In the genomic region with DNA sequence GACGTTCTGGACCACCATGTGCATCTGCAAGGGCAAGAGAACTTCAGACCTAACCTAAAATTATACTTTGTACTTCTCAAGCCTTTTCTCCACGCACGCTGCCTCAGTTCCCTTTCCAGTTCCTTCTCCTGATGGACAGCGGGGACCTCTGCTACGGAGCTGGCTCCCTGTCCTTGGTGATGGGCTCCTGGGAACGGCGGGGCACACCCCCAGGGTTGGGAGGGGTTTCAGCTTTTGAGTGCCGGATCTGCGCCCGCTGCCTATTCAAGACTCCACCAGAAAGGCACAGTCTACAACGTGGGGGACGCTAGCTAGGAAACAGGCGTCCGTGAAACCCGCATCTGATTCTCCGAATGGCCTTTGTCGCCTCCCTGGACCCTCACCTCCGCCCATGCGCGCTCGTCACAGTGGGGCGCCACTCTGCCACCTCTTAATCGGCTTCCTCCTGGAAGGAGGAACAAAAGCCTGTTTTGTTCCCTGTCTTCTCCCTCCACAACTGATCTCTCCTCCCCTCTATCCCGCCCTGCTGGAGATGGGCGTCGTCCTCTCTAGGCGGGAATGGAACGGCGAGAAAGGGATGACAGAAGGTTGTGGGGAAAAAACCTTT, we compare ENCODE assay signal across 9 cellular contexts. TPM values are rescaled to one million over a fixed set of nuclear protein-coding genes. Genes with fewer than 3 reads are reported as not detected.
DNase-seq lines count a peak whose midpoint lies in the region; ATAC-seq lines count a peak whose summit lies in the region.
"Had no signal": no experiment of that assay in that cellular context is flagged by ENCODE, and none has a peak within 500 bp of the region (broad histone marks: within the 10 kb centered on the region; RNA-seq: fewer than 3 reads in every experiment).

No MANE protein-coding gene starts in this region.

- peaks cover 39% of the 10 kb centered on the region for H3K27me3 ChIP-seq in iPS-18a (ENCODE audit: control insufficient read depth, insufficient read depth, low read length)

- H3K9me3 ChIP-seq in iPS-18a (ENCODE audit: control insufficient read depth, low read depth, low read length), result no peaks in the 10 kb centered on the region

- H3K4me1 ChIP-seq in iPS-18a (ENCODE audit: control insufficient read depth, low read depth, low read length), result peaks cover 10% of the 10 kb centered on the region

- H3K36me3 Mint-ChIP-seq in stimulated activated effector memory CD8-positive, alpha-beta T cell treated with anti-CD3 and anti-CD28 coated beads, Interleukin-12 subunit alpha, Interleukin-12 subunit beta, amount 100 ng/mL, for 72 hours, result no peaks in the 10 kb centered on the region

- H3K27ac ChIP-seq in iPS-18a (ENCODE audit: low read length), result no peak overlapping the region

- H3K4me1 Mint-ChIP-seq in stimulated activated effector memory CD8-positive, alpha-beta T cell treated with anti-CD3 and anti-CD28 coated beads, Interleukin-12 subunit alpha, Interleukin-12 subunit beta, amount 100 ng/mL, for 72 hours, result no peaks in the 10 kb centered on the region

- no peak overlapping the region for H3K27ac Mint-ChIP-seq in stimulated activated effector memory CD8-positive, alpha-beta T cell treated with anti-CD3 and anti-CD28 coated beads, Interleukin-12 subunit alpha, Interleukin-12 subunit beta, amount 100 ng/mL, for 72 hours

- no peaks in the 10 kb centered on the region for H3K36me3 ChIP-seq in iPS-18a (ENCODE audit: control insufficient read depth, low read depth, low read length)

- H3K9me3 Mint-ChIP-seq in stimulated activated effector memory CD8-positive, alpha-beta T cell treated with anti-CD3 and anti-CD28 coated beads, Interleukin-12 subunit alpha, Interleukin-12 subunit beta, amount 100 ng/mL, for 72 hours, result no peaks in the 10 kb centered on the region

- ATAC-seq in stimulated activated effector memory CD8-positive, alpha-beta T cell treated with anti-CD3 and anti-CD28 coated beads, Interleukin-12 subunit alpha, Interleukin-12 subunit beta, amount 100 ng/mL, for 72 hours, result peak; percentile 24
- no peak for ATAC-seq in HG02763 (IDR thresholded peaks at IDR 0.05; ENCODE audit: unreplicated experiment)

- no peak overlapping the region for H3K4me3 Mint-ChIP-seq in stimulated activated effector memory CD8-positive, alpha-beta T cell treated with anti-CD3 and anti-CD28 coated beads, Interleukin-12 subunit alpha, Interleukin-12 subunit beta, amount 100 ng/mL, for 72 hours

- peak; percentile 17 for DNase-seq in DMS153 (lab: John Stamatoyannopoulos, UW)
- DNase-seq in DMS153 treated with DMSO at 0.1 percent for 48 hours (lab: John Stamatoyannopoulos, UW; ENCODE audit: unreplicated experiment), result no peak
- DNase-seq in SK-MEL-5 (ENCODE audit: low read depth, low spot score), result peak; percentile 11
- DNase-seq in stimulated activated effector memory CD8-positive, alpha-beta T cell treated with anti-CD3 and anti-CD28 coated beads, Interleukin-12 subunit alpha, Interleukin-12 subunit beta, amount 100 ng/mL, for 72 hours (ENCODE audit: low spot score in 2 of 2), result no peak
- DNase-seq in SHP77 (lab: John Stamatoyannopoulos, UW), result no peak
- DNase-seq in NCI-H2171 (lab: John Stamatoyannopoulos, UW), result no peak
- DNase-seq: activated gamma-delta T cell treated with Interleukin-2 at 50 U/mL for 16 hours had no signal

- no peak overlapping the region for H3K9ac ChIP-seq in iPS-18a (ENCODE audit: low read length)

- peak overlapping the region; percentile 86 for H3K4me3 ChIP-seq in iPS-18a (ENCODE audit: low read length)

- in situ Hi-C loops in SK-MEL-5 (cut with HindIII; ENCODE audit: low pct_unique_long_range_greater_than_20kb, low sequenced_read_pairs), result no loop called here

RNA-seq across cellular contexts. Expression of a gene that starts 2.2 kb away (rescaled TPM):
- not detected in 2 replicates for total RNA-seq in SK-MEL-5 (2014; rRNA removed; shearing (Covaris generic))
- not detected in 2 replicates for polyA plus RNA-seq in SK-MEL-5 (2015; cell fraction: cytosol; rRNA removed)
- not detected in 2 replicates for polyA plus RNA-seq in SK-MEL-5 (2015; cell fraction: nucleus; rRNA removed)

Comparison
In these comparisons a context has a peak if more than half of its experiments do, and no peak if none do; other contexts are left out.
1. DNase-seq: peak in DMS153 (single experiment) and SK-MEL-5 (single experiment); none in DMS153 treated with DMSO at 0.1 percent for 48 hours (single experiment), stimulated activated effector memory CD8-positive, alpha-beta T cell treated with anti-CD3 and anti-CD28 coated beads, Interleukin-12 subunit alpha, Interleukin-12 subunit beta, amount 100 ng/mL, for 72 hours (0 of 2), SHP77 (0 of 2) and NCI-H2171 (single experiment).